9 cellular contexts compared by ENCODE assay signal in genomic region chr2:9230881-9231280, GRCh38. TPM values are rescaled to one million over a fixed set of nuclear protein-coding genes. Genes with fewer than 3 reads are reported as not detected.
DNase-seq lines count a peak whose midpoint lies in the region; ATAC-seq, FAIRE-seq and TF ChIP-seq lines count a peak whose summit lies in the region.
"Had no signal": no experiment of that assay in that cellular context is flagged by ENCODE, and none has a peak within 500 bp of the region (broad histone marks: within the 10 kb centered on the region; RNA-seq: fewer than 3 reads in every experiment).

No MANE protein-coding gene starts in this region.

- no peaks in the 10 kb centered on the region for H3K9me3 Mint-ChIP-seq in astrocyte (ENCODE audit: unreplicated experiment)
- H3K9me3 Mint-ChIP-seq in activated CD8-positive, alpha-beta T cell treated with anti-CD3 and anti-CD28 coated beads for 36 hours, result no peaks in the 10 kb centered on the region

- H3K4me1 Mint-ChIP-seq in astrocyte (ENCODE audit: low read depth, unreplicated experiment), result peaks cover 74% of the 10 kb centered on the region
- H3K4me1 Mint-ChIP-seq in activated CD8-positive, alpha-beta T cell treated with anti-CD3 and anti-CD28 coated beads for 36 hours (ENCODE audit: low read depth), result no peaks in the 10 kb centered on the region

- H3K4me1 ChIP-seq in astrocyte (ENCODE audit: insufficient read depth, low read length) (peaks cover 87% of the 10 kb centered on the region), lower lobe of right lung (peaks cover 92% of the 10 kb centered on the region), upper lobe of right lung (peaks cover 69% of the 10 kb centered on the region)

- H3K4me2 ChIP-seq in astrocyte (ENCODE audit: low read length), result peak overlapping the region; percentile 50

- no peak for TF ChIP-seq CTCF in astrocyte (IDR thresholded peaks at IDR 0.05; ENCODE audit: insufficient read depth, low read depth, low read length)
- TF ChIP-seq CTCF in lower lobe of right lung (IDR thresholded peaks at IDR 0.05), result no peak
- TF ChIP-seq CTCF in upper lobe of right lung (IDR thresholded peaks at IDR 0.05), result no peak
- TF ChIP-seq CTCF in activated CD8-positive, alpha-beta T cell treated with anti-CD3 and anti-CD28 coated beads for 36 hours (IDR thresholded peaks at IDR 0.05), result no peak

- CTCF ChIA-PET in activated CD8-positive, alpha-beta T cell treated with anti-CD3 and anti-CD28 coated beads for 36 hours (lab: Charles Lee), result no interaction called here

- no peak for FAIRE-seq in astrocyte (lab: Jason Lieb, UNC)

- H3K27me3 ChIP-seq in astrocyte (ENCODE audit: insufficient read depth, low read length) (no peaks in the 10 kb centered on the region), lower lobe of right lung (ENCODE audit: low read depth) (no peaks in the 10 kb centered on the region), upper lobe of right lung (no peaks in the 10 kb centered on the region)

- POLR2A ChIA-PET in activated CD8-positive, alpha-beta T cell treated with anti-CD3 and anti-CD28 coated beads for 36 hours (lab: Charles Lee), result no interaction called here

- H3K27ac Mint-ChIP-seq in astrocyte (ENCODE audit: unreplicated experiment), result no peak overlapping the region
- no peak overlapping the region for H3K27ac Mint-ChIP-seq in activated CD8-positive, alpha-beta T cell treated with anti-CD3 and anti-CD28 coated beads for 36 hours

- no peak overlapping the region for H2AFZ ChIP-seq in astrocyte (ENCODE audit: low read depth, low read length)

- H3K4me3 Mint-ChIP-seq in astrocyte (ENCODE audit: unreplicated experiment), result no peak overlapping the region
- no peak overlapping the region for H3K4me3 Mint-ChIP-seq in activated CD8-positive, alpha-beta T cell treated with anti-CD3 and anti-CD28 coated beads for 36 hours

- intact Hi-C loops in lower lobe of right lung (cut with DNase I) (no loop called here), upper lobe of right lung (cut with DNase I) (no loop called here)
- intact Hi-C loops in activated CD8-positive, alpha-beta T cell treated with anti-CD3 and anti-CD28 coated beads for 36 hours (cut with micrococcal nuclease), result no loop called here

- peaks cover 18% of the 10 kb centered on the region for H4K20me1 ChIP-seq in astrocyte (ENCODE audit: insufficient read depth, low read length)

- H3K9me3 ChIP-seq in astrocyte (ENCODE audit: insufficient read depth, low read depth, low read length), result no peaks in the 10 kb centered on the region
- no peaks in the 10 kb centered on the region for H3K9me3 ChIP-seq in lower lobe of right lung
- H3K9me3 ChIP-seq in upper lobe of right lung, result no peaks in the 10 kb centered on the region

- H3K27me3 Mint-ChIP-seq in astrocyte (ENCODE audit: low read depth, unreplicated experiment), result no peaks in the 10 kb centered on the region
- peaks cover 10% of the 10 kb centered on the region for H3K27me3 Mint-ChIP-seq in activated CD8-positive, alpha-beta T cell treated with anti-CD3 and anti-CD28 coated beads for 36 hours

- peak overlapping the region; percentile 14 for H3K9ac ChIP-seq in astrocyte (ENCODE audit: low read length)

- peaks cover 4% of the 10 kb centered on the region for H3K36me3 Mint-ChIP-seq in astrocyte (ENCODE audit: low read depth, unreplicated experiment)
- no peaks in the 10 kb centered on the region for H3K36me3 Mint-ChIP-seq in activated CD8-positive, alpha-beta T cell treated with anti-CD3 and anti-CD28 coated beads for 36 hours (ENCODE audit: low read depth)

- H3K36me3 ChIP-seq in astrocyte (ENCODE audit: insufficient read depth, low read length) (no peaks in the 10 kb centered on the region), lower lobe of right lung (no peaks in the 10 kb centered on the region), upper lobe of right lung (no peaks in the 10 kb centered on the region)

- H3K79me2 ChIP-seq in astrocyte (ENCODE audit: insufficient read depth, low read length), result peaks cover 84% of the 10 kb centered on the region

- H3K27ac ChIP-seq in astrocyte (ENCODE audit: low read depth, low read length) (no peak overlapping the region), lower lobe of right lung (peak overlapping the region; percentile 25), upper lobe of right lung (no peak overlapping the region)

- peak; percentile 8 to 46 for DNase-seq in Kasumi-1 (lab: John Stamatoyannopoulos, UW)
- DNase-seq in astrocyte (ENCODE audit: low read depth), result no peak
- no peak for DNase-seq in lower lobe of right lung
- DNase-seq in upper lobe of right lung, result no peak
- no peak for DNase-seq in activated CD8-positive, alpha-beta T cell treated with anti-CD3 and anti-CD28 coated beads for 36 hours
- no peak for DNase-seq in NCI-H526 treated with DMSO at 0.1 percent for 48 hours (lab: John Stamatoyannopoulos, UW)
- DNase-seq in NCI-H2029 (lab: John Stamatoyannopoulos, UW), result no peak
- DNase-seq: effector CD4-positive, alpha-beta T cell; NCI-H1436 had no signal

- no peak overlapping the region for H3K4me3 ChIP-seq in astrocyte (ENCODE audit: insufficient read depth, low read depth, low read length)
- no peak overlapping the region for H3K4me3 ChIP-seq in lower lobe of right lung
- no peak overlapping the region for H3K4me3 ChIP-seq in upper lobe of right lung

- ATAC-seq in lower lobe of right lung, result peak in 1 of 2 donors; percentile 12
- ATAC-seq in upper lobe of right lung, result peak; percentile 24
- ATAC-seq in activated CD8-positive, alpha-beta T cell treated with anti-CD3 and anti-CD28 coated beads for 36 hours, result no peak

RNA-seq across cellular contexts. Expression of gene ASAP2, which starts 24.3 kb away (rescaled TPM):
- total RNA-seq in astrocyte (47.2 and 62.6 TPM in 2 replicates), lower lobe of right lung (24.3 TPM), upper lobe of right lung (30.9 TPM)
- not detected for total RNA-seq in activated CD8-positive, alpha-beta T cell treated with anti-CD3 and anti-CD28 coated beads for 36 hours

Comparison
In these comparisons a context has a peak if more than half of its experiments do, and no peak if none do; other contexts are left out.
1. DNase-seq: peak in Kasumi-1 (2 of 2); none in astrocyte (single experiment), lower lobe of right lung (single experiment), upper lobe of right lung (single experiment), activated CD8-positive, alpha-beta T cell treated with anti-CD3 and anti-CD28 coated beads for 36 hours (single experiment), NCI-H526 treated with DMSO at 0.1 percent for 48 hours (single experiment) and NCI-H2029 (single experiment).
2. RNA of gene ASAP2, which starts 24.3 kb away (total RNA-seq): 47.2 to 62.6 TPM in astrocyte, 30.9 TPM in upper lobe of right lung (single experiment) and 24.3 TPM in lower lobe of right lung (single experiment); not detected in activated CD8-positive, alpha-beta T cell treated with anti-CD3 and anti-CD28 coated beads for 36 hours; every median in the first group is over 10 times any median in the second.